Comparison of ENCODE assay signal across 1 cellular context in the genomic region with DNA sequence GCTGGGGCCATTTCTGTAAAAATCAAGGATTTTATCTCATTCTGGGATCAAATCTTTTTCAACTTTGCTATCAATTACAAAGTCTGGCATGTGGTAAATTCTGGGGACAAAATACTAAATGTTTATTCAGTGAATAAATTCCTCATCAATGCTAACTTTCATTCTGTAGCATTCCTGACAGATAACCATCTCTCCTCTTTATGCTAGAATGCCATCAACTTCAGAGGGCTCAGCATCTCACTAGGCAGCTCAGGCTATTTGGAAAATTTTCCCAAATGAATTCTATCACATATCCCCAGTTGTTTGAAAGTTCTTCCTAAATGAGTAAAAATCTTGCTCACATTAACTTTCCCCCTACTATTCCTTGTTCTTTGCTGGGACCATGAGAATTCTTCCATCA.
TF ChIP-seq lines count a peak whose summit lies in the region.

No MANE protein-coding gene starts in this region.

TF ChIP-seq in SK-N-SH treated with all-trans-retinoic acid at 6 μM for 48 hours, 23 proteins besides CTCF, POLR2A, EP300 and RAD21 (continued from another document):
- TF ChIP-seq, protein P1, sequence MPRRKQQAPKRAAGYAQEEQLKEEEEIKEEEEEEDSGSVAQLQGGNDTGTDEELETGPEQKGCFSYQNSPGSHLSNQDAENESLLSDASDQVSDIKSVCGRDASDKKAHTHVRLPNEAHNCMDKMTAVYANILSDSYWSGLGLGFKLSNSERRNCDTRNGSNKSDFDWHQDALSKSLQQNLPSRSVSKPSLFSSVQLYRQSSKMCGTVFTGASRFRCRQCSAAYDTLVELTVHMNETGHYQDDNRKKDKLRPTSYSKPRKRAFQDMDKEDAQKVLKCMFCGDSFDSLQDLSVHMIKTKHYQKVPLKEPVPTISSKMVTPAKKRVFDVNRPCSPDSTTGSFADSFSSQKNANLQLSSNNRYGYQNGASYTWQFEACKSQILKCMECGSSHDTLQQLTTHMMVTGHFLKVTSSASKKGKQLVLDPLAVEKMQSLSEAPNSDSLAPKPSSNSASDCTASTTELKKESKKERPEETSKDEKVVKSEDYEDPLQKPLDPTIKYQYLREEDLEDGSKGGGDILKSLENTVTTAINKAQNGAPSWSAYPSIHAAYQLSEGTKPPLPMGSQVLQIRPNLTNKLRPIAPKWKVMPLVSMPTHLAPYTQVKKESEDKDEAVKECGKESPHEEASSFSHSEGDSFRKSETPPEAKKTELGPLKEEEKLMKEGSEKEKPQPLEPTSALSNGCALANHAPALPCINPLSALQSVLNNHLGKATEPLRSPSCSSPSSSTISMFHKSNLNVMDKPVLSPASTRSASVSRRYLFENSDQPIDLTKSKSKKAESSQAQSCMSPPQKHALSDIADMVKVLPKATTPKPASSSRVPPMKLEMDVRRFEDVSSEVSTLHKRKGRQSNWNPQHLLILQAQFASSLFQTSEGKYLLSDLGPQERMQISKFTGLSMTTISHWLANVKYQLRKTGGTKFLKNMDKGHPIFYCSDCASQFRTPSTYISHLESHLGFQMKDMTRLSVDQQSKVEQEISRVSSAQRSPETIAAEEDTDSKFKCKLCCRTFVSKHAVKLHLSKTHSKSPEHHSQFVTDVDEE (CRISPR knock-in tag; IDR thresholded peaks at IDR 0.05) = no peak
- no peak for TF ChIP-seq ARNTL (CRISPR knock-in tag; IDR thresholded peaks at IDR 0.05; ENCODE audit: borderline replicate concordance, low read depth)
- TF ChIP-seq, protein P2, sequence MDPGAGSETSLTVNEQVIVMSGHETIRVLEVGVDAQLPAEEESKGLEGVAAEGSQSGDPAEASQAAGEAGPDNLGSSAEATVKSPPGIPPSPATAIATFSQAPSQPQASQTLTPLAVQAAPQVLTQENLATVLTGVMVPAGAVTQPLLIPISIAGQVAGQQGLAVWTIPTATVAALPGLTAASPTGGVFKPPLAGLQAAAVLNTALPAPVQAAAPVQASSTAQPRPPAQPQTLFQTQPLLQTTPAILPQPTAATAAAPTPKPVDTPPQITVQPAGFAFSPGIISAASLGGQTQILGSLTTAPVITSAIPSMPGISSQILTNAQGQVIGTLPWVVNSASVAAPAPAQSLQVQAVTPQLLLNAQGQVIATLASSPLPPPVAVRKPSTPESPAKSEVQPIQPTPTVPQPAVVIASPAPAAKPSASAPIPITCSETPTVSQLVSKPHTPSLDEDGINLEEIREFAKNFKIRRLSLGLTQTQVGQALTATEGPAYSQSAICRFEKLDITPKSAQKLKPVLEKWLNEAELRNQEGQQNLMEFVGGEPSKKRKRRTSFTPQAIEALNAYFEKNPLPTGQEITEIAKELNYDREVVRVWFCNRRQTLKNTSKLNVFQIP (CRISPR knock-in tag; IDR thresholded peaks at IDR 0.05; ENCODE audit: borderline replicate concordance, low read depth) = no peak
- TF ChIP-seq BACH2 (CRISPR knock-in tag; IDR thresholded peaks at IDR 0.05; ENCODE audit: borderline replicate concordance) = no peak
- TF ChIP-seq CSDC2 (CRISPR knock-in tag; IDR thresholded peaks at IDR 0.05) = no peak
- TF ChIP-seq PPARA (CRISPR knock-in tag; IDR thresholded peaks at IDR 0.05; ENCODE audit: borderline replicate concordance) = no peak
